Comparison of ENCODE assay signal across 1 cellular context in genomic region chr19:15180451-15181390, GRCh38.
TF ChIP-seq lines count a peak whose summit lies in the region.

No MANE protein-coding gene starts in this region.

TF ChIP-seq in GM23338, 12 proteins besides CTCF, POLR2A, EP300 and RAD21 (continued from another document):
- TF ChIP-seq EZH2phosphoT487 (IDR thresholded peaks at IDR 0.05; ENCODE audit: unreplicated experiment) (no peak), CREB1 (CRISPR knock-in tag; IDR thresholded peaks at IDR 0.05; ENCODE audit: low read depth) (no peak)
